Comparison of ENCODE assay signal across 8 cellular contexts in the genomic region with DNA sequence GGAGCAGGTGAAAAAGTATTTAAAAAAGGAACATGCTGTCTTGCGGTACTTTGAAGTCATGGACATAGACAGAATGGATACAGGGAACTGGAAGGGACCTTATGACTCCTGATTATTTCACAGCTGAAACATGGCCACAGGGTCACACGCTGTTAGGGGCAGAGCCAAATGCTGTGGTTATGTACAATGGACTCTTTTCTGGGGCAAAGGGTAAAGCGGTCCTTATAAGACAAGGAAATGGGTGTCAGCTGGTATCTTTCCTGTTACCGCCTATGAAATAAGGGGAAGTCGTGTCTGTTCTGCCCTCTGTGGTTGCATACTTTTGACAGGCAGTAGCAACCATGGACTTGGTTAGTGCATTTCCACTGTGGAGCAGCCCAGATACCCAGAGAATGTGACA. TPM values are rescaled to one million over a fixed set of nuclear protein-coding genes. Genes with fewer than 3 reads are reported as not detected.
DNase-seq lines count a peak whose midpoint lies in the region; ATAC-seq, FAIRE-seq and TF ChIP-seq lines count a peak whose summit lies in the region.

No MANE protein-coding gene starts in this region.

- DNase-seq in DMS53 (lab: John Stamatoyannopoulos, UW) (peak; percentile 75), DMS53 treated with DMSO at 0.1 percent for 48 hours (lab: John Stamatoyannopoulos, UW; ENCODE audit: unreplicated experiment) (no peak), activated B cell treated with CpG ODN at 0.5 μM for 24 hours (no peak), left colon (peak in 1 of 2 donors; percentile 70), thyroid gland (no peak), putamen (ENCODE audit: low spot score) (no peak), RCC 7860 (ENCODE audit: low spot score) (no peak)

- peak overlapping the region; percentile 80 for H3K27ac Mint-ChIP-seq in activated B cell treated with CpG ODN at 0.5 μM for 24 hours

- H3K9me3 Mint-ChIP-seq in activated B cell treated with CpG ODN at 0.5 μM for 24 hours: no peaks in the 10 kb centered on the region

- intact Hi-C loops in activated B cell treated with CpG ODN at 0.5 μM for 24 hours (cut with micrococcal nuclease): loop anchor here (1.0 to 2.0 kb wide), 2 partner anchors 20 to 34 kb away; no protein-coding TSS in a partner anchor
- intact Hi-C loops in left colon (cut with DNase I, micrococcal nuclease): no loop called here
- intact Hi-C loops in thyroid gland (cut with DNase I): no loop called here

- ATAC-seq in activated B cell treated with CpG ODN at 0.5 μM for 24 hours (ENCODE audit: low read depth) (peak; percentile 86), left colon (peak; percentile 53), GM19324 (IDR thresholded peaks at IDR 0.05; ENCODE audit: low FRiP score, unreplicated experiment) (no peak)

- peaks cover 50% of the 10 kb centered on the region for H3K4me1 Mint-ChIP-seq in activated B cell treated with CpG ODN at 0.5 μM for 24 hours

- peaks cover 30% of the 10 kb centered on the region for H3K36me3 Mint-ChIP-seq in activated B cell treated with CpG ODN at 0.5 μM for 24 hours (ENCODE audit: low read depth)

- H3K9me3 ChIP-seq in thyroid gland: no peaks in the 10 kb centered on the region

- H3K36me3 ChIP-seq in thyroid gland: peaks cover 17 to 21% of the 10 kb centered on the region in 2 donors

- no peak overlapping the region for H3K4me3 ChIP-seq in thyroid gland (replicated peaks in 1 of 3)

- peaks cover 18 to 23% of the 10 kb centered on the region in 2 donors for H3K4me1 ChIP-seq in thyroid gland

- TF ChIP-seq CTCF in activated B cell treated with CpG ODN at 0.5 μM for 24 hours (IDR thresholded peaks at IDR 0.05): no peak
- TF ChIP-seq CTCF in thyroid gland (IDR thresholded peaks at IDR 0.05): no peak

- H3K27me3 Mint-ChIP-seq in activated B cell treated with CpG ODN at 0.5 μM for 24 hours: no peaks in the 10 kb centered on the region

- CTCF ChIA-PET in activated B cell treated with CpG ODN at 0.5 μM for 24 hours (lab: Charles Lee): interaction anchor here (0.7 to 3.5 kb wide), 8 partner anchors 13 to 1030 kb away, joined by 3 to 22 read pairs (median 4); partner anchors contain the start of gene ST14

- 67 to 83% methylated on average over 5 of the region's 5 CpGs for WGBS in thyroid gland, 2 donors

- H3K4me3 Mint-ChIP-seq in activated B cell treated with CpG ODN at 0.5 μM for 24 hours: peak overlapping the region; percentile 25

- POLR2A ChIA-PET in activated B cell treated with CpG ODN at 0.5 μM for 24 hours (lab: Charles Lee): interaction anchor here (0.6 to 2.0 kb wide), 5 partner anchors 13 to 144 kb away, joined by 3 to 6 read pairs (median 4); partner anchors contain the start of genes PRDM10 and ST14

- peak overlapping the region; percentile 37 to 61 (median 57) for H3K27ac ChIP-seq in thyroid gland

- no peak for TF ChIP-seq POLR2A in thyroid gland (IDR thresholded peaks at IDR 0.05)

- no peaks in the 10 kb centered on the region for H3K27me3 ChIP-seq in thyroid gland

- no peak for FAIRE-seq in RCC 7860 (lab: Jason Lieb, UNC)

RNA-seq across cellular contexts. Expression of gene ST14, which starts 12.8 kb away (rescaled TPM):
- total RNA-seq in activated B cell treated with CpG ODN at 0.5 μM for 24 hours: 22.6 and 23.9 TPM in 2 replicates
- 100 to 1,000 TPM; 499 to 535 TPM for total RNA-seq in left colon
- total RNA-seq in thyroid gland: 100 to 1,000 TPM in 2 of 4 donors, 10 to 100 TPM in 2; 53.3 to 102 (median 90.7) TPM

Comparison
In these comparisons a context has a peak if more than half of its experiments do, and no peak if none do; other contexts are left out.
1. RNA of gene ST14, which starts 12.8 kb away (total RNA-seq): 499 to 535 TPM in left colon; 53.3 to 102 TPM in thyroid gland and 22.6 to 23.9 TPM in activated B cell treated with CpG ODN at 0.5 μM for 24 hours; every median in the first group is over 4 times any median in the second.